Comparison of ENCODE assay signal across 16 cellular contexts in the genomic region with DNA sequence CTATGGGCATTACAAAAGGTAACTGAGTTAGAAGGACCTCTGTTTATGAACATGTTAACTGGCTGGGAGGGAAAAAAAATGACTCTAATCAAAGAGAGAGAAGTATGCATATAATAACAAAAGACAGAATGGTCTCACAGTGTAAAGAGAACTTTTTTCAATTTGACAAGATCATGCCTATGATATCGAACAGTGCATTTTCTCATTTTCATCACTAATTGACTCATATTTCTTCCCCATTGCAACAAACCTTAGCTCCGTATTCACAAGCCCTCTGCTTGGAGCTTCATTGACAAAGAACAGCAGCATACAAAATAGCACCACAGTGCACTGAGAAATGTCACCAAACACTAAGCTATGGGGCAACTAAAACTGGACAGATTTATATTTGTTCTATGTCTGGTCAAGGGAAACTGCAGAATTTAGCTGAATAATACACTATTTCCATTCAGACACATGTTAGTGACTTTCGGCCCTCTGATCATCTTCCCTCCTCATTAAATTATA. TPM values are rescaled to one million over a fixed set of nuclear protein-coding genes. Genes with fewer than 3 reads are reported as not detected.
A peak's percentile ranks its signal among the peaks of the same experiment; 100 is the strongest.
DNase-seq lines count a peak whose midpoint lies in the region; ATAC-seq, FAIRE-seq and TF ChIP-seq lines count a peak whose summit lies in the region.
"Had no signal": no experiment of that assay in that cellular context is flagged by ENCODE, and none has a peak within 500 bp of the region (broad histone marks: within the 10 kb centered on the region; RNA-seq: fewer than 3 reads in every experiment).

No MANE protein-coding gene starts in this region.

- no peak overlapping the region for H2BK120ac ChIP-seq in trophoblast cell (ENCODE audit: insufficient read depth, low read length, poor library complexity)

- H3K4me1 ChIP-seq in adipocyte (ENCODE audit: control insufficient read depth, insufficient read depth, low read length) (peaks cover 64% of the 10 kb centered on the region), fibroblast of lung (ENCODE audit: control insufficient read depth, extremely low read depth, insufficient read depth, low read length) (peaks cover 16% of the 10 kb centered on the region), trophoblast cell (ENCODE audit: control insufficient read depth in 1 of 2, insufficient read depth in 2 of 2, low read length in 2 of 2) (peaks cover 9 to 17% of the 10 kb centered on the region in 2 experiments)

- H3K4me3 ChIP-seq in adipocyte (ENCODE audit: low read length): peak overlapping the region; percentile 71
- no peak overlapping the region for H3K4me3 ChIP-seq in fibroblast of lung (replicated peaks in 1 of 4; ENCODE audit: control extremely low read depth in 1 of 4, insufficient read depth in 1 of 4, low read depth in 3 of 4, low read length in 4 of 4)
- no peak overlapping the region for H3K4me3 ChIP-seq in trophoblast cell (ENCODE audit: low read depth, low read length)
- H3K4me3 ChIP-seq: MG63, ovary had no signal

- no peak for ATAC-seq in HG02610 (IDR thresholded peaks at IDR 0.05; ENCODE audit: unreplicated experiment)

- H3K27me3 ChIP-seq in adipocyte (replicated peaks; ENCODE audit: control insufficient read depth, insufficient read depth, low read length): no peaks in the 10 kb centered on the region
- no peaks in the 10 kb centered on the region for H3K27me3 ChIP-seq in fibroblast of lung (ENCODE audit: control insufficient read depth, insufficient read depth, low read length)
- no peaks in the 10 kb centered on the region for H3K27me3 ChIP-seq in trophoblast cell (ENCODE audit: insufficient read depth, low read length)
- H3K27me3 ChIP-seq: MG63, ovary had no signal

- WGBS in trophoblast cell (ENCODE audit: extremely low coverage, insufficient coverage, insufficient read length): no CpG with 5 or more reads among the region's 3 CpGs

- H3K4me2 ChIP-seq in fibroblast of lung (ENCODE audit: extremely low read depth, insufficient read depth, low read length) (peak overlapping the region; percentile 67), trophoblast cell (ENCODE audit: low read length) (no peak overlapping the region)

- H2BK5ac ChIP-seq in trophoblast cell (ENCODE audit: low read depth, low read length, poor library complexity): no peak overlapping the region

- no peak overlapping the region for H2AK5ac ChIP-seq in trophoblast cell (ENCODE audit: low read length)

- H3K27ac ChIP-seq in 22Rv1 (peak overlapping the region; percentile 91), fibroblast of lung (ENCODE audit: insufficient read depth, low read length) (peak overlapping the region; percentile 66), trophoblast cell (ENCODE audit: low read depth, low read length) (peak overlapping the region; percentile 68)
- H3K27ac ChIP-seq: ovary had no signal

- H4K91ac ChIP-seq in trophoblast cell (ENCODE audit: low read depth, low read length): no peak overlapping the region

- H3K9me3 ChIP-seq in adipocyte (ENCODE audit: control insufficient read depth, low read length) (no peaks in the 10 kb centered on the region), fibroblast of lung (ENCODE audit: control insufficient read depth, insufficient read depth, low read depth, low read length) (no peaks in the 10 kb centered on the region), trophoblast cell (ENCODE audit: insufficient read depth, low read depth, low read length) (no peaks in the 10 kb centered on the region)
- H3K9me3 ChIP-seq: MG63, ovary had no signal

- no peak overlapping the region for H3K18ac ChIP-seq in trophoblast cell (ENCODE audit: low read length)

- H4K12ac ChIP-seq in trophoblast cell (ENCODE audit: low read depth, low read length): no peak overlapping the region

- FAIRE-seq in GM19239 (lab: Jason Lieb, UNC): no peak
- FAIRE-seq: GM12892 had no signal

- H3K23ac ChIP-seq in trophoblast cell (ENCODE audit: low read length): no peak overlapping the region

- H3K79me1 ChIP-seq in trophoblast cell (ENCODE audit: low read length): peaks cover 8% of the 10 kb centered on the region

- no peak overlapping the region for H4K8ac ChIP-seq in trophoblast cell (ENCODE audit: low read depth, low read length)

- H3K79me2 ChIP-seq in fibroblast of lung (ENCODE audit: control insufficient read depth, insufficient read depth, low read length) (peaks cover 80% of the 10 kb centered on the region), trophoblast cell (ENCODE audit: control insufficient read depth, insufficient read depth, low read length, poor library complexity) (peaks cover 18% of the 10 kb centered on the region)

- no peak overlapping the region for H2BK12ac ChIP-seq in trophoblast cell (ENCODE audit: low read length)

- H3K14ac ChIP-seq in trophoblast cell (ENCODE audit: low read length): no peak overlapping the region

- H2AFZ ChIP-seq in fibroblast of lung (ENCODE audit: low read length): no peak overlapping the region
- H2AFZ ChIP-seq in trophoblast cell (ENCODE audit: insufficient read depth, low read length, poor library complexity): no peak overlapping the region

- no peak for TF ChIP-seq CTCF in 22Rv1 (IDR thresholded peaks at IDR 0.05)
- TF ChIP-seq CTCF in fibroblast of lung (conservative IDR thresholded peaks at IDR 0.05 in 1 of 2, IDR thresholded peaks at IDR 0.05 in 1 of 2; ENCODE audit: low read depth in 1 of 2, low read length in 2 of 2): no peak

- H4K20me1 ChIP-seq in fibroblast of lung (ENCODE audit: control insufficient read depth, extremely low read depth, insufficient read depth, low read length): no peaks in the 10 kb centered on the region

- H3K9ac ChIP-seq in adipocyte (ENCODE audit: low read length) (peak overlapping the region; percentile 80), fibroblast of lung (ENCODE audit: insufficient read depth, low read length) (no peak overlapping the region), trophoblast cell (ENCODE audit: low read length) (no peak overlapping the region)

- H3K4ac ChIP-seq in trophoblast cell (ENCODE audit: low read depth, low read length): peak overlapping the region; percentile 67

- H3K36me3 ChIP-seq in adipocyte (ENCODE audit: control insufficient read depth, insufficient read depth, low read length, severe bottlenecking) (no peaks in the 10 kb centered on the region), fibroblast of lung (ENCODE audit: control insufficient read depth, insufficient read depth, low read length) (no peaks in the 10 kb centered on the region), trophoblast cell (ENCODE audit: control insufficient read depth in 1 of 2, insufficient read depth in 2 of 2, low read length in 2 of 2) (peaks cover 0 to 2% of the 10 kb centered on the region in 2 experiments)
- H3K36me3 ChIP-seq: MG63, ovary had no signal

- DNase-seq in adipocyte (ENCODE audit: low read depth) (no peak), fibroblast of lung (ENCODE audit: low read depth in 2 of 2) (no peak), trophoblast cell (no peak), NCI-H2171 (lab: John Stamatoyannopoulos, UW) (no peak), NCI-H128 (lab: John Stamatoyannopoulos, UW; ENCODE audit: unreplicated experiment) (no peak), GM19239 (ENCODE audit: insufficient read length, low spot score) (no peak)
- DNase-seq: activated CD4-positive, CD25-positive, alpha-beta regulatory T cell; CD4-positive, alpha-beta memory T cell; dermis blood vessel endothelial cell; MG63; NCI-H2107; ovary; RPMI8226 had no signal

RNA-seq across cellular contexts. Expression of a gene that starts 45.5 kb away (rescaled TPM):
- 13.1 and 18.7 TPM in 2 replicates for total RNA-seq in fibroblast of lung
- 15.9 and 17.2 TPM in 2 replicates for polyA plus RNA-seq in fibroblast of lung
- polyA plus RNA-seq in fibroblast of lung (2012): 12.2 and 15.4 TPM in 2 replicates
- polyA minus RNA-seq in fibroblast of lung (ENCODE audit: low replicate concordance): 15.4 and 17.3 TPM in 2 replicates
- 31.9 and 34.4 TPM in 2 replicates for polyA plus RNA-seq in trophoblast cell (2013)
